7 cellular contexts compared by ENCODE assay signal in genomic region chr2:100542418-100542817, GRCh38.
"Had no signal": no experiment of that assay in that cellular context is flagged by ENCODE, and none has a peak within 500 bp of the region (broad histone marks: within the 10 kb centered on the region; RNA-seq: fewer than 3 reads in every experiment).

No MANE protein-coding gene starts in this region.

- H3K27ac ChIP-seq: HL-60, KMS-11 had no signal

- DNase-seq: Karpas-422, KBM-7, KG1 had no signal

- H3K9me3 Mint-ChIP-seq: IgD-negative memory B cell had no signal

- H3K4me2 ChIP-seq: KMS-11 had no signal

- H3K9ac ChIP-seq: KMS-11 had no signal

- FAIRE-seq: HTR-8/SVneo had no signal

- H3K27ac Mint-ChIP-seq: IgD-negative memory B cell had no signal

- H3K4me3 Mint-ChIP-seq: IgD-negative memory B cell had no signal

- H3K36me3 Mint-ChIP-seq: IgD-negative memory B cell had no signal
